In the genomic region with DNA sequence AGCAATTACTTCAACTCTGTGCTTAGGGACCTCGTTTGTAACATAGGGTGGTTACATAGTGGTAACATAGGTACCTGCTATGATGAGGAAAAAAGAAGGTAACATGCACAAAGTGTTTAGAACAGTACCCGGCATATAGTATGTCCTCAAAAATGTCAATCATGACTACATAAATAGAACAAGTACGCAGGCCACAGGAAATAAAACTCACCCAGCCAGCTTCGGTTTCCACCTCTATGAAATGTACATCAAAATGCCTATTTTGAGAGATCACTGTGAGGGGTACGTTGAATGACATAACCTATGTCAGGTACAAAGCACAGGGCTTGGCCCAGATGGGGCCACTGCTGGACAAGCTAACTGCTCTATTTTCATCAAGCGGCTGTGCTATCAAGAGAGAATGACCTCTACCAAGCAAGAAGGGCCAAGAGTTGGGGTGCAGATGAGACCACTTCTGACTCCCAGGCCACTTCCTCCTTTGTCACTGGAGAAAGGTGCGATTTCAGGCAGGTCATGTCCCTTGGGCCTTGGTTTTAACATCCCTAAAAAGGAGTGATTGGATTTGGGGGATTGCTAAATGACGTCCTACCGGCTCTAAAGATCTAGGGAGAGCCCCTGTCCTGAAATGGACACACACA, we compare ENCODE assay signal across 15 cellular contexts. TPM values are rescaled to one million over a fixed set of nuclear protein-coding genes. Genes with fewer than 3 reads are reported as not detected.
DNase-seq lines count a peak whose midpoint lies in the region; ATAC-seq and TF ChIP-seq lines count a peak whose summit lies in the region.
"Had no signal": no experiment of that assay in that cellular context is flagged by ENCODE, and none has a peak within 500 bp of the region (broad histone marks: within the 10 kb centered on the region; RNA-seq: fewer than 3 reads in every experiment).

No MANE protein-coding gene starts in this region.

- no peaks in the 10 kb centered on the region for H3K36me3 ChIP-seq in esophagus squamous epithelium
- H3K36me3 ChIP-seq: left lung, SJSA1 had no signal

- peak overlapping the region; percentile 20 to 57 (median 43) for H3K4me3 Mint-ChIP-seq in immature natural killer cell

- no peak overlapping the region for H3K27ac ChIP-seq in esophagus squamous epithelium
- H3K27ac ChIP-seq: foreskin keratinocyte, left lung, SJSA1, tibial nerve had no signal

- H3K27me3 ChIP-seq in esophagus squamous epithelium = no peaks in the 10 kb centered on the region
- H3K27me3 ChIP-seq: foreskin keratinocyte, left lung, SJSA1, tibial nerve had no signal

- H3K4me1 ChIP-seq in esophagus squamous epithelium = peaks cover 8 to 30% (median 10%) of the 10 kb centered on the region in 3 donors
- H3K4me1 ChIP-seq: foreskin keratinocyte had no signal

- no peak overlapping the region for H3K4me3 ChIP-seq in esophagus squamous epithelium
- H3K4me3 ChIP-seq: left lung, SJSA1, tibial nerve had no signal

- no peak for TF ChIP-seq POLR2A in esophagus squamous epithelium (IDR thresholded peaks at IDR 0.05)

- no peaks in the 10 kb centered on the region for H3K9me3 Mint-ChIP-seq in immature natural killer cell

- WGBS in esophagus squamous epithelium, 2 donors = 76 to 85% methylated on average over 9 of the region's 9 CpGs

- no peaks in the 10 kb centered on the region for H3K9me3 ChIP-seq in esophagus squamous epithelium
- H3K9me3 ChIP-seq: left lung, SJSA1, tibial nerve had no signal

- no peak for DNase-seq in immature natural killer cell
- DNase-seq in esophagus squamous epithelium (lab: John Stamatoyannopoulos, UW) = no peak
- DNase-seq in activated CD4-positive, alpha-beta T cell treated with anti-CD3 and anti-CD28 coated beads for 4 hours = no peak
- no peak for DNase-seq in COR-L47 (lab: John Stamatoyannopoulos, UW)
- no peak for DNase-seq in effector CD4-positive, alpha-beta T cell
- DNase-seq: DMS 273 treated with DMSO at 0.1 percent for 48 hours, KBM-7, NCI-H446 had no signal

- H3K27ac Mint-ChIP-seq in immature natural killer cell = peak overlapping the region; percentile 67 to 94 (median 90)

- ATAC-seq in GM18520 (IDR thresholded peaks at IDR 0.05; ENCODE audit: unreplicated experiment) (peak; percentile 29), GM21529 (IDR thresholded peaks at IDR 0.05; ENCODE audit: unreplicated experiment) (peak; percentile 47), HG03280 (IDR thresholded peaks at IDR 0.05; ENCODE audit: unreplicated experiment) (peak; percentile 41)
- ATAC-seq: left lung had no signal

- intact Hi-C loops in esophagus squamous epithelium (cut with DNase I) = no loop called here

- H3K27me3 Mint-ChIP-seq in immature natural killer cell (ENCODE audit: low read depth in 3 of 3) = peaks cover 0 to 3% (median 1%) of the 10 kb centered on the region in 3 donors

- H3K4me1 Mint-ChIP-seq in immature natural killer cell = peaks cover 45 to 47% of the 10 kb centered on the region in 2 donors

- TF ChIP-seq CTCF in esophagus squamous epithelium (IDR thresholded peaks at IDR 0.05) = no peak

- H3K36me3 Mint-ChIP-seq in immature natural killer cell = peaks cover 0 to 8% (median 0%) of the 10 kb centered on the region in 3 donors

RNA-seq across cellular contexts. Expression of a gene that starts 45.4 kb away (rescaled TPM):
- polyA plus RNA-seq in immature natural killer cell = 100 to 1,000 TPM; 163 to 253 (median 232) TPM
- 100 to 1,000 TPM in 1 of 4 donors, 10 to 100 TPM in 3; 27.9 to 112 (median 62.8) TPM for total RNA-seq in esophagus squamous epithelium
